ENCODE assay signal across 1 cellular context in the genomic region with DNA sequence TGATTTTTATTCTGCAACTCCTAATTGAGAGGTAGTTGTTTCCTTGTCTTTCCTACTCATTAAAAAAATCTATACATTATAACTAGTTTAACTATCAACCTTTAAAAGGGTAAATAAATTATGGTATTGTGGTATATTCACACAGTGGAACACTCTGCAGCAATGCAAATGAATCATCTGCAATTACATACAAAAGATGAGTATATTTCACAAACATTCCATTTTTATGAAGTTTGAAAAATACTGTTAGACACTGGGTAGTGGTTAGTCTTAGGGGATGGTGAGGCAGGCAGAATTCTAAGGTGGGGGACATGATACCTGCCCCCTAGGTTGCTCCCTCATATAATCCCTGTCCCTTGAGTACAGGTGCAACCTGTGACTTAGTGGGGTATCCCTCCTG.
TF ChIP-seq lines count a peak whose summit lies in the region.

No MANE protein-coding gene starts in this region.

TF ChIP-seq in IMR-90, 13 proteins besides CTCF, POLR2A, EP300 and RAD21 (continued from another document):
- TF ChIP-seq, protein P1, sequence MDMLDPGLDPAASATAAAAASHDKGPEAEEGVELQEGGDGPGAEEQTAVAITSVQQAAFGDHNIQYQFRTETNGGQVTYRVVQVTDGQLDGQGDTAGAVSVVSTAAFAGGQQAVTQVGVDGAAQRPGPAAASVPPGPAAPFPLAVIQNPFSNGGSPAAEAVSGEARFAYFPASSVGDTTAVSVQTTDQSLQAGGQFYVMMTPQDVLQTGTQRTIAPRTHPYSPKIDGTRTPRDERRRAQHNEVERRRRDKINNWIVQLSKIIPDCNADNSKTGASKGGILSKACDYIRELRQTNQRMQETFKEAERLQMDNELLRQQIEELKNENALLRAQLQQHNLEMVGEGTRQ (IDR thresholded peaks at IDR 0.05; ENCODE audit: low read depth, low read length), result no peak
